Comparison of ENCODE assay signal across 16 cellular contexts in the genomic region with DNA sequence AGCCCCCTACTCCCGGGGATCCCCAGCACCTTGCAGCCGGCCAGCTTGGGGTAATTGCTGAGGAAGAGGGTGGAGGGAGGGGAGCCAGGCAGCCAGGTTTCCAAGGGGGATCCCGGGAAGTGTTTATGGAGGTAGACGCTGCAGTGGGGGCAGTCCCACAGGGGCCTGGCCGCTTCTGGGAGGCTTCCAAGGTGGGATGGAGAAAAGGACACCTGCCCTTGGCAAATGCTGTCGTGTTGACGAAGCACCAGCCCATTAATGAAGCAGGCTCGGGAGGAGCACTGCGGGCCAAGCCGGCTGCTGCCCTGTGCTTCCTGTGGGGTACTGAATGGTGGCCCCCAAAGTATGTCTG.
DNase-seq lines count a peak whose midpoint lies in the region; ATAC-seq, FAIRE-seq and TF ChIP-seq lines count a peak whose summit lies in the region.
"Had no signal": no experiment of that assay in that cellular context is flagged by ENCODE, and none has a peak within 500 bp of the region (broad histone marks: within the 10 kb centered on the region; RNA-seq: fewer than 3 reads in every experiment).

No MANE protein-coding gene starts in this region.

- DNase-seq in NCI-H1092 (lab: John Stamatoyannopoulos, UW) (peak; percentile 56), WERI-Rb-1 (no peak), HepG2 (ENCODE audit: low spot score) (no peak), thoracic aorta (ENCODE audit: low spot score) (no peak), HFFc6 (no peak), middle frontal gyrus (ENCODE audit: extremely low spot score, low spot score) (no peak)
- DNase-seq: activated T-cell treated with anti-CD3 and anti-CD28 coated beads, Interleukin-2, amount 50 U/mL, for 48 hours; amniotic stem cell; NCI-H1417 treated with DMSO at 0.1 percent for 48 hours; NCI-H510A; stimulated activated CD4-positive, alpha-beta T cell treated with anti-CD3 and anti-CD28 coated beads, Interleukin-1b, Interleukin-23, amount 100 ng/mL, for 48 hours; stimulated activated CD8-positive, alpha-beta memory T cell treated with anti-CD3 and anti-CD28 coated beads, Interleukin-4, amount 100 ng/mL, for 48 hours had no signal

- no peak overlapping the region; the same call in 1 of the 2 replicates for H3K27ac Mint-ChIP-seq in HFFc6
- H3K27ac Mint-ChIP-seq: activated CD4-positive, alpha-beta T cell treated with anti-CD3 and anti-CD28 coated beads for 36 hours; IgD-negative memory B cell had no signal

- H3K36me3 ChIP-seq in WERI-Rb-1 (no peaks in the 10 kb centered on the region), HepG2 (replicated peaks in 1 of 2; ENCODE audit: control insufficient read depth in 1 of 2, insufficient read depth in 2 of 2, low read length in 2 of 2) (no peaks in the 10 kb centered on the region), thoracic aorta (no peaks in the 10 kb centered on the region)

- CTCF ChIA-PET in HepG2 (lab: Yijun Ruan, JAX; ENCODE audit: low intra/inter-chr PET ratio, low total read pairs), result no interaction called here

- ATAC-seq in HepG2 (no peak; the same call in 2 of the 3 replicates), thoracic aorta (ENCODE audit: insufficient number of reproducible peaks, low FRiP score, low read depth) (no peak), GM18868 (IDR thresholded peaks at IDR 0.05; ENCODE audit: unreplicated experiment) (no peak)
- ATAC-seq: activated CD4-positive, alpha-beta T cell treated with anti-CD3 and anti-CD28 coated beads for 36 hours had no signal

- H3K36me3 Mint-ChIP-seq in HFFc6 (ENCODE audit: low read depth), result no peaks in the 10 kb centered on the region
- H3K36me3 Mint-ChIP-seq: IgD-negative memory B cell had no signal

- no peak for FAIRE-seq in HepG2 (lab: Jason Lieb, UNC)
- FAIRE-seq: GM19239 had no signal

- H3K4me1 Mint-ChIP-seq in HFFc6 (ENCODE audit: low read depth), result peaks cover 30% of the 10 kb centered on the region

- H3K4me3 Mint-ChIP-seq in HFFc6, result no peak overlapping the region
- H3K4me3 Mint-ChIP-seq: activated CD4-positive, alpha-beta T cell treated with anti-CD3 and anti-CD28 coated beads for 36 hours had no signal

- H3K9me3 Mint-ChIP-seq in HFFc6, result no peaks in the 10 kb centered on the region

- TF ChIP-seq CTCF in WERI-Rb-1 (IDR thresholded peaks at IDR 0.05; ENCODE audit: low read depth, low read length) (no peak), HepG2 (CRISPR knock-in tag; IDR thresholded peaks at IDR 0.05) (no peak), thoracic aorta (IDR thresholded peaks at IDR 0.05) (no peak), HFFc6 (IDR thresholded peaks at IDR 0.05) (no peak)

- H3K27ac ChIP-seq in WERI-Rb-1 (peak overlapping the region; percentile 91), HepG2 (ENCODE audit: extremely low read length, insufficient read depth, low read length) (no peak overlapping the region), thoracic aorta (peak overlapping the region; percentile 94 to 96)

- no peak for TF ChIP-seq POLR2A in HepG2 (IDR thresholded peaks at IDR 0.05; ENCODE audit: insufficient read depth in 1 of 2, low read depth in 2 of 2, low read length in 2 of 2)

- no TSS peak for BruUV-seq in HepG2 (replicated peaks; lab: Mats Ljungman, UMichigan)

- H3K4me1 ChIP-seq in HepG2 (ENCODE audit: insufficient read depth, low read length), result peaks cover 15% of the 10 kb centered on the region
- peaks cover 37 to 71% of the 10 kb centered on the region in 2 donors for H3K4me1 ChIP-seq in thoracic aorta (ENCODE audit: control insufficient read depth in 1 of 2, low read depth in 2 of 2)

- peak overlapping the region; percentile 81 for H3K4me2 ChIP-seq in HepG2 (ENCODE audit: low read depth, low read length)

- in situ Hi-C loops in HepG2 (cut with HindIII; ENCODE audit: extremely low pct_ligation_motif_present, low pct_unique_long_range_greater_than_20kb), result no loop called here

- H3K27me3 ChIP-seq in WERI-Rb-1 (ENCODE audit: insufficient read depth, low read depth, severe bottlenecking), result no peaks in the 10 kb centered on the region
- H3K27me3 ChIP-seq in HepG2 (ENCODE audit: control insufficient read depth in 1 of 2, insufficient read depth in 2 of 2, low read length in 2 of 2), result peaks cover 3 to 75% of the 10 kb centered on the region in 2 experiments; a peak in 4 of 5 replicates
- no peaks in the 10 kb centered on the region for H3K27me3 ChIP-seq in thoracic aorta (replicated peaks; ENCODE audit: insufficient read depth)

- no peaks in the 10 kb centered on the region for H3K79me2 ChIP-seq in HepG2 (ENCODE audit: insufficient read depth, low read length)

- peak overlapping the region; percentile 54 for H3K4me3 ChIP-seq in WERI-Rb-1 (ENCODE audit: low read depth, low read length)
- peak overlapping the region; percentile 30 to 68 (median 52); a peak in 3 of 6 replicates for H3K4me3 ChIP-seq in HepG2 (replicated peaks in 1 of 3; ENCODE audit: insufficient read depth in 1 of 3, low read depth in 2 of 3, low read length in 3 of 3)
- H3K4me3 ChIP-seq in thoracic aorta, result no peak overlapping the region

- peaks cover 7% of the 10 kb centered on the region for H3K9me3 ChIP-seq in WERI-Rb-1 (ENCODE audit: severe bottlenecking)
- H3K9me3 ChIP-seq in HepG2 (ENCODE audit: low read length), result no peaks in the 10 kb centered on the region
- H3K9me3 ChIP-seq in thoracic aorta, result no peaks in the 10 kb centered on the region

- peaks cover 28% of the 10 kb centered on the region for H3K27me3 Mint-ChIP-seq in HFFc6 (ENCODE audit: insufficient read depth)

- H2AFZ ChIP-seq in HepG2 (ENCODE audit: low read length), result no peak overlapping the region

- no peaks in the 10 kb centered on the region for H4K20me1 ChIP-seq in HepG2 (ENCODE audit: insufficient read depth, low read length)

- WGBS in HepG2 (ENCODE audit: low lambda C conversion rate), result 48% methylated on average over 10 of the region's 10 CpGs

- POLR2A ChIA-PET in HepG2 (lab: Yijun Ruan, JAX), result no interaction called here

- TF ChIP-seq RAD21 in HepG2 (CRISPR knock-in tag; IDR thresholded peaks at IDR 0.05), result no peak

- TF ChIP-seq EP300 in HepG2 (IDR thresholded peaks at IDR 0.05; ENCODE audit: low read depth in 2 of 2, low read length in 2 of 2) (no peak), HepG2 (CRISPR knock-in tag; IDR thresholded peaks at IDR 0.05; ENCODE audit: borderline replicate concordance) (no peak)

- intact Hi-C loops in HepG2 (cut with micrococcal nuclease; ENCODE audit: unreplicated experiment), result no loop called here

- H3K9ac ChIP-seq in HepG2 (ENCODE audit: insufficient read depth, low read depth, low read length), result no peak overlapping the region

TF ChIP-seq in HepG2, 621 proteins besides CTCF, POLR2A, EP300 and RAD21 (continues in another document):
- TF ChIP-seq MAFK (conservative IDR thresholded peaks at IDR 0.05 in 1 of 2, IDR thresholded peaks at IDR 0.05 in 1 of 2; ENCODE audit: low read length in 2 of 2) (no peak), ERF (CRISPR knock-in tag; IDR thresholded peaks at IDR 0.05) (no peak), AKAP8 (CRISPR knock-in tag; IDR thresholded peaks at IDR 0.05) (no peak), ZNF282 (IDR thresholded peaks at IDR 0.05; ENCODE audit: partially characterized antibody) (no peak), MEIS2 (CRISPR knock-in tag; IDR thresholded peaks at IDR 0.05) (no peak), LCORL (IDR thresholded peaks at IDR 0.05) (no peak), LCORL (CRISPR knock-in tag; IDR thresholded peaks at IDR 0.05) (no peak)
- TF ChIP-seq, protein P1, sequence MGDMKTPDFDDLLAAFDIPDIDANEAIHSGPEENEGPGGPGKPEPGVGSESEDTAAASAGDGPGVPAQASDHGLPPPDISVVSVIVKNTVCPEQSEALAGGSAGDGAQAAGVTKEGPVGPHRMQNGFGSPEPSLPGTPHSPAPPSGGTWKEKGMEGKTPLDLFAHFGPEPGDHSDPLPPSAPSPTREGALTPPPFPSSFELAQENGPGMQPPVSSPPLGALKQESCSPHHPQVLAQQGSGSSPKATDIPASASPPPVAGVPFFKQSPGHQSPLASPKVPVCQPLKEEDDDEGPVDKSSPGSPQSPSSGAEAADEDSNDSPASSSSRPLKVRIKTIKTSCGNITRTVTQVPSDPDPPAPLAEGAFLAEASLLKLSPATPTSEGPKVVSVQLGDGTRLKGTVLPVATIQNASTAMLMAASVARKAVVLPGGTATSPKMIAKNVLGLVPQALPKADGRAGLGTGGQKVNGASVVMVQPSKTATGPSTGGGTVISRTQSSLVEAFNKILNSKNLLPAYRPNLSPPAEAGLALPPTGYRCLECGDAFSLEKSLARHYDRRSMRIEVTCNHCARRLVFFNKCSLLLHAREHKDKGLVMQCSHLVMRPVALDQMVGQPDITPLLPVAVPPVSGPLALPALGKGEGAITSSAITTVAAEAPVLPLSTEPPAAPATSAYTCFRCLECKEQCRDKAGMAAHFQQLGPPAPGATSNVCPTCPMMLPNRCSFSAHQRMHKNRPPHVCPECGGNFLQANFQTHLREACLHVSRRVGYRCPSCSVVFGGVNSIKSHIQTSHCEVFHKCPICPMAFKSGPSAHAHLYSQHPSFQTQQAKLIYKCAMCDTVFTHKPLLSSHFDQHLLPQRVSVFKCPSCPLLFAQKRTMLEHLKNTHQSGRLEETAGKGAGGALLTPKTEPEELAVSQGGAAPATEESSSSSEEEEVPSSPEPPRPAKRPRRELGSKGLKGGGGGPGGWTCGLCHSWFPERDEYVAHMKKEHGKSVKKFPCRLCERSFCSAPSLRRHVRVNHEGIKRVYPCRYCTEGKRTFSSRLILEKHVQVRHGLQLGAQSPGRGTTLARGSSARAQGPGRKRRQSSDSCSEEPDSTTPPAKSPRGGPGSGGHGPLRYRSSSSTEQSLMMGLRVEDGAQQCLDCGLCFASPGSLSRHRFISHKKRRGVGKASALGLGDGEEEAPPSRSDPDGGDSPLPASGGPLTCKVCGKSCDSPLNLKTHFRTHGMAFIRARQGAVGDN (CRISPR knock-in tag; IDR thresholded peaks at IDR 0.05), result peak; percentile 32; the same call in 1 of the 2 replicates
